In the genomic region with DNA sequence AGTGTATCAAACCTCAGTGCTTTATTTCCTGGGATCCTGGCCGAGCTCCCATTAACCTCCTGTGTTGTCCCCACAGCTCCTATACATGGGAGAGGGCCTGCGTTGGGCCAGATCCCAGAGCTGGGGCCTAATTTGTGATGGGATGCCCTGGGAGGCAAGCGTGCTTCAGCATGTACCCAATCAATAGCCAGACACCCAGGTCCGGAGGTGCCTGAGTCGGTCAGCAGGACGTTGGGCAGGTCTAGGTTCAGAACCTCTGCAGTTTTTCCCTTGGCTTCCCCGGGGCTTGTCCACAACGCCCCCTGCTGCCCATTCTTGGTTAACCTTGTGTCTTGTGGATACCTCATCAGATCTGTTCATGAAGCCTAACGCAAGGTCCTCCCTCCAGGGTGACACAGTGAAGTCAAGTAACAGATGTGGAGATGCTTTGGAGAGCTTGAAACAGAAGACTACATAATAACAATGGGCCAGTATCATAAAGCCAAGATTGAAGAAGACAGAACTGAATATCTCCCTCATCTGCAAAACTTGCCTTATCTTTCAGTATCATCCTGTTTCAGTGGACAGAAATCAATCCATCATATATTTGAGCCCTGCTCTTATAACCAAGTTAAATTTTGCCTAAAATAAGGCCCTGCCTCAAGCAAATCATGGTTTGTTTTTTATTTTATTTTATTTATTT, we compare ENCODE assay signal across 8 cellular contexts. TPM values are rescaled to one million over a fixed set of nuclear protein-coding genes. Genes with fewer than 3 reads are reported as not detected.
DNase-seq lines count a peak whose midpoint lies in the region; ATAC-seq and TF ChIP-seq lines count a peak whose summit lies in the region.
"Not testable (repeated sequence)": the region's sequence is repeated elsewhere in the genome, so short reads cannot be mapped to it uniquely, and the experiment has no call there.

No MANE protein-coding gene starts in this region.

- not testable (repeated sequence) for H3K4me1 Mint-ChIP-seq in immature natural killer cell

- peak overlapping the region in 3 of 6 donors; percentile 38 to 71 (median 53) for H3K27ac Mint-ChIP-seq in immature natural killer cell

- intact Hi-C loops in breast epithelium (cut with DNase I; ENCODE audit: low total_unique reads): loop anchor here (10.0 kb wide), 1 partner anchor 160 kb away; no protein-coding TSS in a partner anchor

- not testable (repeated sequence) for H3K36me3 ChIP-seq in breast epithelium

- not testable (repeated sequence) for H3K9me3 ChIP-seq in breast epithelium

- DNase-seq in AG09319 (ENCODE audit: extremely low read depth, low read depth): not testable (repeated sequence)
- DNase-seq in NCI-H524 treated with DMSO at 0.1 percent for 48 hours (lab: John Stamatoyannopoulos, UW) (peak; percentile 13), breast epithelium (ENCODE audit: low spot score in 2 of 2) (peak; percentile 80 to 91), immature natural killer cell (peak; percentile 74 to 84 (median 78))
- peak; percentile 72 to 79 for DNase-seq in stimulated activated CD4-positive, alpha-beta T cell treated with anti-CD3 and anti-CD28 coated beads, Interleukin-15, amount 100 ng/mL, for 1 hour (ENCODE audit: low read depth in 1 of 2, low spot score in 1 of 2)

- ATAC-seq in GM18873 (IDR thresholded peaks at IDR 0.05; ENCODE audit: low FRiP score, unreplicated experiment) (peak; percentile 68), HG03432 (IDR thresholded peaks at IDR 0.05; ENCODE audit: unreplicated experiment) (peak; percentile 78)
- ATAC-seq in activated CD4-positive, CD25-positive, alpha-beta regulatory T cell treated with anti-CD3 and anti-CD28 coated beads, Interleukin-2, amount 50 U/mL, for 24 hours: peak; percentile 88 to 91

- peak overlapping the region in 1 of 5 donors; percentile 0 for H3K4me3 Mint-ChIP-seq in immature natural killer cell

- H3K27me3 ChIP-seq in breast epithelium: not testable (repeated sequence)

- H3K9me3 Mint-ChIP-seq in immature natural killer cell: not testable (repeated sequence)

- not testable (repeated sequence) for H3K36me3 Mint-ChIP-seq in immature natural killer cell

- not testable (repeated sequence) for H3K27me3 Mint-ChIP-seq in immature natural killer cell (ENCODE audit: low read depth in 3 of 3)

- TF ChIP-seq CTCF in AG09319 (IDR thresholded peaks at IDR 0.05; ENCODE audit: low read depth, low read length) (peak; percentile 73), breast epithelium (IDR thresholded peaks at IDR 0.05) (peak; percentile 64 to 78 (median 66))

- not testable (repeated sequence) for H3K4me1 ChIP-seq in breast epithelium

- H3K4me3 ChIP-seq in breast epithelium: peak overlapping the region in 1 of 3 donors; percentile 39

- H3K27ac ChIP-seq in breast epithelium: not testable (repeated sequence)

- not testable (repeated sequence) for TF ChIP-seq POLR2A in breast epithelium (IDR thresholded peaks at IDR 0.05)

RNA-seq across cellular contexts. Expression of gene ANXA4, which starts 27.3 kb away (rescaled TPM):
- total RNA-seq in breast epithelium: 10 to 100 TPM; 61.6 to 77.1 (median 65.6) TPM
- 10 to 100 TPM; 80.8 to 86.1 (median 85.5) TPM for polyA plus RNA-seq in immature natural killer cell
